In genomic region chr17:7348478-7349242, GRCh38 we compare ENCODE assay signal across 8 cellular contexts.
DNase-seq lines count a peak whose midpoint lies in the region; ATAC-seq and TF ChIP-seq lines count a peak whose summit lies in the region.
"Had no signal": no experiment of that assay in that cellular context is flagged by ENCODE, and none has a peak within 500 bp of the region (broad histone marks: within the 10 kb centered on the region; RNA-seq: fewer than 3 reads in every experiment).

No MANE protein-coding gene starts in this region.

- H2AFZ ChIP-seq in parathyroid adenoma: peak overlapping the region; percentile 25

- no peak overlapping the region for H3K9ac ChIP-seq in parathyroid adenoma

- no peaks in the 10 kb centered on the region for H3K79me2 ChIP-seq in parathyroid adenoma

- no peak overlapping the region for H3K4me2 ChIP-seq in parathyroid adenoma (ENCODE audit: low read length)

- DNase-seq in NCI-H146 (lab: John Stamatoyannopoulos, UW): peak; percentile 17
- no peak for DNase-seq in NCI-H146 treated with DMSO at 0.1 percent for 48 hours (lab: John Stamatoyannopoulos, UW; ENCODE audit: unreplicated experiment)
- peak; percentile 48 to 80 for DNase-seq in cardiac fibroblast (ENCODE audit: low read depth in 2 of 2)
- DNase-seq in medulla oblongata (ENCODE audit: extremely low spot score): no peak
- DNase-seq: activated effector memory CD4-positive, alpha-beta T cell treated with Interleukin-2 at 50 U/mL for 16 hours; NCI-H1105 had no signal

- H3K27ac ChIP-seq in parathyroid adenoma: peak overlapping the region; percentile 99

- peaks cover 33% of the 10 kb centered on the region for H3K4me1 ChIP-seq in parathyroid adenoma

- no peaks in the 10 kb centered on the region for H3K27me3 ChIP-seq in parathyroid adenoma (ENCODE audit: control insufficient read depth, insufficient read depth, low read length)

- no peaks in the 10 kb centered on the region for H3K36me3 ChIP-seq in parathyroid adenoma (ENCODE audit: control insufficient read depth, insufficient read depth, low read length)

- H3K4me3 ChIP-seq in cardiac fibroblast (replicated peaks in 1 of 2; ENCODE audit: low read depth in 2 of 2, low read length in 2 of 2): no peak overlapping the region
- no peak overlapping the region for H3K4me3 ChIP-seq in parathyroid adenoma (ENCODE audit: low read depth, low read length)

- no peak for ATAC-seq in GM19395 (IDR thresholded peaks at IDR 0.05; ENCODE audit: unreplicated experiment)

- TF ChIP-seq CTCF in cardiac fibroblast (IDR thresholded peaks at IDR 0.05; ENCODE audit: low read depth, low read length) (no peak), parathyroid adenoma (IDR thresholded peaks at IDR 0.05) (no peak)

- no peaks in the 10 kb centered on the region for H3K9me3 ChIP-seq in parathyroid adenoma (ENCODE audit: control insufficient read depth, low read length)

Comparison
In these comparisons a context has a peak if more than half of its experiments do, and no peak if none do; other contexts are left out.
1. DNase-seq: peak in NCI-H146 (single experiment) and cardiac fibroblast (2 of 2); none in NCI-H146 treated with DMSO at 0.1 percent for 48 hours (single experiment) and medulla oblongata (single experiment).